In the genomic region with DNA sequence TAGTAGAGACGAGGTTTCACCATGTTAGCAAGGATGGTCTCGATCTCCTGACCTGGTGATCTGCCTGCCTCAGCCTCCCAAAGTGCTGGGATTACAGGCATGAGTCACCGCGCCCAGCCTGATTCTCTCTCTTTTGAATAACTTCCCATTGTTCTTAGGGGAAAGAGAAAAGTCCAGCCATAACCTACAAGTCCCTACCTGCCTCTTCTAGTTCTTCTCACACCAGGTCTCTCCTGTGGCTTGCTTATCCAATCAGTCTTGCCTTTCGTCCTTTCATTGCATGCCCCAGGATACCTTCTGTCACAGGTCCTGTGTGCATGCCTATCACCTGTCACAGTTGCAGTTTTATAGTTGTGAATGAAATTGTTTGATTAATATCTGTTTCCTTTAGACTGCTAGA, we compare ENCODE assay signal across 25 cellular contexts.
DNase-seq lines count a peak whose midpoint lies in the region; FAIRE-seq and TF ChIP-seq lines count a peak whose summit lies in the region.
"Had no signal": no experiment of that assay in that cellular context is flagged by ENCODE, and none has a peak within 500 bp of the region (broad histone marks: within the 10 kb centered on the region; RNA-seq: fewer than 3 reads in every experiment).

No MANE protein-coding gene starts in this region.

- no TSS peak for BruUV-seq in MCF 10A (replicated peaks; lab: Mats Ljungman, UMichigan)

- H3K4me1 ChIP-seq in breast epithelium: no peaks in the 10 kb centered on the region
- H3K4me1 ChIP-seq in keratinocyte (ENCODE audit: control insufficient read depth, extremely low read depth, insufficient read depth, low read length): no peaks in the 10 kb centered on the region
- H3K4me1 ChIP-seq: A549; BE2C; BLaER1 treated with 17β-estradiol and CSF1 and Interleukin-3, amounts not matched to agents 10 nM and 100 nM had no signal

- H3K27me3 Mint-ChIP-seq in MCF 10A (ENCODE audit: insufficient read depth, unreplicated experiment): no peaks in the 10 kb centered on the region

- peaks cover under 1% of the 10 kb centered on the region for H3K9me3 Mint-ChIP-seq in MCF 10A (ENCODE audit: unreplicated experiment)
- H3K9me3 Mint-ChIP-seq: CD4-positive, alpha-beta T cell had no signal

- H3K36me3 Mint-ChIP-seq in MCF 10A (ENCODE audit: insufficient read depth, unreplicated experiment): peaks cover 5% of the 10 kb centered on the region
- H3K36me3 Mint-ChIP-seq: CD14-positive monocyte; CD8-positive, alpha-beta memory T cell had no signal

- H3K4me3 ChIP-seq in breast epithelium (no peak overlapping the region), epithelial cell of esophagus (ENCODE audit: low read length) (no peak overlapping the region), keratinocyte (ENCODE audit: control insufficient read depth in 2 of 3, extremely low read depth in 1 of 3, insufficient read depth in 2 of 3, low read depth in 1 of 3, low read length in 3 of 3) (no peak overlapping the region)
- H3K4me3 ChIP-seq: A549; BLaER1 treated with 17β-estradiol and CSF1 and Interleukin-3, amounts not matched to agents 10 nM and 100 nM; GM12878; GM23248 had no signal

- TF ChIP-seq CTCF in MCF 10A (IDR thresholded peaks at IDR 0.05; ENCODE audit: unreplicated experiment) (no peak), breast epithelium (IDR thresholded peaks at IDR 0.05) (no peak), epithelial cell of esophagus (IDR thresholded peaks at IDR 0.05; ENCODE audit: insufficient read depth, low read depth, low read length, missing control alignments) (no peak), keratinocyte (optimal IDR thresholded peaks at IDR 0.05 in 1 of 3, IDR thresholded peaks at IDR 0.05 in 1 of 3, conservative IDR thresholded peaks at IDR 0.05 in 1 of 3; ENCODE audit: extremely low read depth in 1 of 3, insufficient read depth in 2 of 3, low read length in 3 of 3) (no peak)

- H3K4me2 ChIP-seq in keratinocyte (ENCODE audit: control insufficient read depth, extremely low read depth, insufficient read depth, low read depth, low read length): no peak overlapping the region
- H3K4me2 ChIP-seq: A549; BLaER1 treated with 17β-estradiol and CSF1 and Interleukin-3, amounts not matched to agents 10 nM and 100 nM had no signal

- CTCF ChIA-PET in MCF 10A (lab: Yijun Ruan, JAX): no interaction called here

- no peak overlapping the region for H3K9ac ChIP-seq in keratinocyte (ENCODE audit: control insufficient read depth, extremely low read depth, insufficient read depth, low read length)
- H3K9ac ChIP-seq: BLaER1 treated with 17β-estradiol and CSF1 and Interleukin-3, amounts not matched to agents 10 nM and 100 nM; GM23248 had no signal

- H4K20me1 ChIP-seq in keratinocyte (ENCODE audit: control insufficient read depth, extremely low read depth, insufficient read depth, low read length): no peaks in the 10 kb centered on the region
- H4K20me1 ChIP-seq: BLaER1 treated with 17β-estradiol and CSF1 and Interleukin-3, amounts not matched to agents 10 nM and 100 nM had no signal

- dilution Hi-C loops in keratinocyte (cut with MboI; ENCODE audit: extremely low pct_ligation_motif_present, low sequenced_read_pairs): no loop called here

- H3K79me2 ChIP-seq in keratinocyte (ENCODE audit: control insufficient read depth, insufficient read depth, low read length): no peaks in the 10 kb centered on the region

- POLR2A ChIA-PET in MCF 10A (lab: Yijun Ruan, JAX): interaction anchor here (0.6 kb wide), 1 partner anchor 1116 kb away, joined by 3 read pairs; no protein-coding TSS in a partner anchor

- intact Hi-C loops in MCF 10A (cut with micrococcal nuclease): no loop called here
- intact Hi-C loops in breast epithelium (cut with DNase I; ENCODE audit: low total_unique reads): no loop called here

- peak; percentile 26 for FAIRE-seq in keratinocyte (lab: Jason Lieb, UNC)
- FAIRE-seq: A549, GM12878, GM19239, H1 had no signal

- H3K27ac ChIP-seq in breast epithelium (no peak overlapping the region), keratinocyte (ENCODE audit: control insufficient read depth, insufficient read depth, low read length) (no peak overlapping the region)
- H3K27ac ChIP-seq: A549; BLaER1 treated with 17β-estradiol and CSF1 and Interleukin-3, amounts not matched to agents 10 nM and 100 nM; GM23248 had no signal

- H2AFZ ChIP-seq in keratinocyte (ENCODE audit: control insufficient read depth, low read length): no peak overlapping the region
- H2AFZ ChIP-seq: GM23248 had no signal

- H3K4me1 Mint-ChIP-seq in MCF 10A (ENCODE audit: insufficient read depth, unreplicated experiment): no peaks in the 10 kb centered on the region
- H3K4me1 Mint-ChIP-seq: CD14-positive monocyte; CD8-positive, alpha-beta memory T cell had no signal

- H3K36me3 ChIP-seq in breast epithelium (no peaks in the 10 kb centered on the region), keratinocyte (ENCODE audit: control insufficient read depth in 2 of 2, extremely low read depth in 1 of 2, insufficient read depth in 2 of 2, low read length in 2 of 2) (no peaks in the 10 kb centered on the region)
- H3K36me3 ChIP-seq: BE2C; BLaER1 treated with 17β-estradiol and CSF1 and Interleukin-3, amounts not matched to agents 10 nM and 100 nM had no signal

- no peaks in the 10 kb centered on the region for H3K9me1 ChIP-seq in keratinocyte (ENCODE audit: control insufficient read depth, extremely low read depth, insufficient read depth, low read length)

- H3K27me3 ChIP-seq in breast epithelium: no peaks in the 10 kb centered on the region
- no peaks in the 10 kb centered on the region for H3K27me3 ChIP-seq in keratinocyte (ENCODE audit: control insufficient read depth, extremely low read depth, insufficient read depth, low read length)
- H3K27me3 ChIP-seq: BLaER1 treated with 17β-estradiol and CSF1 and Interleukin-3, amounts not matched to agents 10 nM and 100 nM had no signal

- H3K9me3 ChIP-seq in breast epithelium (no peaks in the 10 kb centered on the region), keratinocyte (ENCODE audit: control insufficient read depth, low read depth, low read length) (no peaks in the 10 kb centered on the region)
- H3K9me3 ChIP-seq: A549; BE2C; BLaER1 treated with 17β-estradiol and CSF1 and Interleukin-3, amounts not matched to agents 10 nM and 100 nM had no signal

- no peak for TF ChIP-seq POLR2A in breast epithelium (IDR thresholded peaks at IDR 0.05)

- no peak overlapping the region for H3K4me3 Mint-ChIP-seq in MCF 10A (ENCODE audit: unreplicated experiment)
- H3K4me3 Mint-ChIP-seq: CD14-positive monocyte; CD4-positive, alpha-beta T cell; CD8-positive, alpha-beta memory T cell had no signal

- no peak overlapping the region for H3K27ac Mint-ChIP-seq in MCF 10A (ENCODE audit: low read depth, unreplicated experiment)
- H3K27ac Mint-ChIP-seq: CD4-positive, alpha-beta T cell; CD8-positive, alpha-beta memory T cell had no signal

- peak; percentile 30 for DNase-seq in MCF 10A (ENCODE audit: unreplicated experiment)
- DNase-seq in breast epithelium (ENCODE audit: low spot score in 2 of 2): no peak
- peak; percentile 55 for DNase-seq in epithelial cell of esophagus (ENCODE audit: low read depth)
- no peak for DNase-seq in keratinocyte (ENCODE audit: low read depth, low spot score)
- DNase-seq in ureter (ENCODE audit: low spot score): no peak
- no peak for DNase-seq in COR-L47 (lab: John Stamatoyannopoulos, UW)
- DNase-seq: 8988T; ACHN; AML-193; BE2C; Calu3; CD4-positive, alpha-beta T cell; CD8-positive, alpha-beta memory T cell; DMS79; EL; GDM1; GM23248; H7; HCEC 1CT had no signal

Comparison
In these comparisons a context has a peak if more than half of its experiments do, and no peak if none do; other contexts are left out.
1. DNase-seq: peak in MCF 10A (single experiment) and epithelial cell of esophagus (single experiment); none in breast epithelium (0 of 2), keratinocyte (single experiment), ureter (single experiment) and COR-L47 (single experiment).